9 cellular contexts compared by ENCODE assay signal in genomic region chr22:20438678-20439492, GRCh38. TPM values are rescaled to one million over a fixed set of nuclear protein-coding genes. Genes with fewer than 3 reads are reported as not detected.
A peak's percentile ranks its signal among the peaks of the same experiment; 100 is the strongest.
DNase-seq lines count a peak whose midpoint lies in the region; ATAC-seq, FAIRE-seq and TF ChIP-seq lines count a peak whose summit lies in the region.
"Had no signal": no experiment of that assay in that cellular context is flagged by ENCODE, and none has a peak within 500 bp of the region (broad histone marks: within the 10 kb centered on the region; RNA-seq: fewer than 3 reads in every experiment).

No MANE protein-coding gene starts in this region.

- no peaks in the 10 kb centered on the region for H3K9me3 ChIP-seq in A549
- H3K9me3 ChIP-seq in esophagus muscularis mucosa, result no peaks in the 10 kb centered on the region

- no peak for TF ChIP-seq RAD21 in A549 (conservative IDR thresholded peaks at IDR 0.05 in 1 of 2, IDR thresholded peaks at IDR 0.05 in 1 of 2)

- peaks cover 2 to 29% (median 22%) of the 10 kb centered on the region in 4 donors for H3K36me3 ChIP-seq in esophagus muscularis mucosa

- H3K36me3 Mint-ChIP-seq in natural killer cell, result no peaks in the 10 kb centered on the region

- H3K4me3 Mint-ChIP-seq in natural killer cell, result peak overlapping the region; percentile 58

- CTCF ChIA-PET in A549 (lab: Yijun Ruan, JAX), result interaction anchor here (1.0 kb wide), 1 partner anchor 34 kb away, joined by 3 read pairs; no protein-coding TSS in a partner anchor

- H3K4me1 ChIP-seq in A549 (no peaks in the 10 kb centered on the region), esophagus muscularis mucosa (peaks cover 31 to 54% (median 42%) of the 10 kb centered on the region in 4 donors)

- FAIRE-seq in A549 (lab: Jason Lieb, UNC), result no peak

- POLR2A ChIA-PET in A549 (lab: Yijun Ruan, JAX), result no interaction called here

- TF ChIP-seq EP300 in A549 (IDR thresholded peaks at IDR 0.05) (no peak), esophagus muscularis mucosa (IDR thresholded peaks at IDR 0.05) (no peak)

- peaks cover 11 to 33% of the 10 kb centered on the region in 2 donors for H3K4me1 Mint-ChIP-seq in natural killer cell

- DNase-seq in A549 (ENCODE audit: low read depth in 1 of 2, low spot score in 1 of 2) (peak in 1 of 2 experiments; percentile 17), HuH-7 (ENCODE audit: low spot score) (peak; percentile 85), esophagus muscularis mucosa (ENCODE audit: extremely low spot score) (no peak), natural killer cell (no peak), caudate nucleus (lab: John Stamatoyannopoulos, UW) (no peak), NCI-H1105 (lab: John Stamatoyannopoulos, UW) (no peak), germinal center (ENCODE audit: low spot score) (no peak), NCI-H2171 (lab: John Stamatoyannopoulos, UW) (no peak)
- DNase-seq: NCI-H1417 had no signal

- no peak overlapping the region for H3K27ac Mint-ChIP-seq in natural killer cell

- H3K9me3 Mint-ChIP-seq in natural killer cell, result no peaks in the 10 kb centered on the region

- H3K27ac ChIP-seq in A549, result no peak overlapping the region
- peak overlapping the region; percentile 73 to 89 (median 80) for H3K27ac ChIP-seq in esophagus muscularis mucosa (replicated peaks in 1 of 4)
- H3K27ac ChIP-seq in caudate nucleus (ENCODE audit: low read depth, low read length), result no peak overlapping the region

- TF ChIP-seq CTCF in A549 (IDR thresholded peaks at IDR 0.05) (no peak), esophagus muscularis mucosa (IDR thresholded peaks at IDR 0.05) (peak in 1 of 3 experiments; percentile 27), natural killer cell (IDR thresholded peaks at IDR 0.05) (no peak)

- intact Hi-C loops in esophagus muscularis mucosa (cut with DNase I) (loop anchor here (5.0 kb wide), 1 partner anchor 58 kb away; the partner anchor contains the start of gene KLHL22), natural killer cell (cut with micrococcal nuclease) (no loop called here)

- 70% methylated on average over 10 of the region's 13 CpGs for WGBS in A549 (ENCODE audit: missing lambda C conversion rate)
- 73% methylated on average over 10 of the region's 13 CpGs for WGBS in esophagus muscularis mucosa

- H3K4me2 ChIP-seq in A549, result no peak overlapping the region

- H3K27me3 ChIP-seq in esophagus muscularis mucosa, result peaks cover 0 to 15% (median 0%) of the 10 kb centered on the region in 4 donors

- peak; percentile 55 to 81; a peak in 3 of 6 replicates for ATAC-seq in A549
- no peak for ATAC-seq in natural killer cell

- peaks cover 28 to 34% of the 10 kb centered on the region in 2 donors for H3K27me3 Mint-ChIP-seq in natural killer cell (ENCODE audit: low read depth in 2 of 2)

- no peak for TF ChIP-seq POLR2A in A549 (IDR thresholded peaks at IDR 0.05; ENCODE audit: low read length)
- no peak for TF ChIP-seq POLR2A in esophagus muscularis mucosa (IDR thresholded peaks at IDR 0.05; ENCODE audit: low read depth)

- no peak overlapping the region for H3K4me3 ChIP-seq in A549
- peak overlapping the region; percentile 68 to 82 (median 72) for H3K4me3 ChIP-seq in esophagus muscularis mucosa

TF ChIP-seq in A549, 52 proteins besides CTCF, POLR2A, EP300 and RAD21:
- TF ChIP-seq CHD2 (IDR thresholded peaks at IDR 0.05; ENCODE audit: low read length, partially characterized antibody), result no peak
- no peak for TF ChIP-seq RARB (CRISPR knock-in tag; IDR thresholded peaks at IDR 0.05)
- TF ChIP-seq MAZ (IDR thresholded peaks at IDR 0.05; ENCODE audit: borderline replicate concordance, low read depth, low read length), result no peak
- TF ChIP-seq MYC (IDR thresholded peaks at IDR 0.05; ENCODE audit: borderline replicate concordance, low read length), result no peak
- no peak for TF ChIP-seq E2F6 (IDR thresholded peaks at IDR 0.05; ENCODE audit: borderline replicate concordance, low read depth)
- no peak for TF ChIP-seq BCL3 (IDR thresholded peaks at IDR 0.05)
- TF ChIP-seq FOXS1 (CRISPR knock-in tag; IDR thresholded peaks at IDR 0.05), result no peak
- no peak for TF ChIP-seq EHF (CRISPR knock-in tag; IDR thresholded peaks at IDR 0.05)
- no peak for TF ChIP-seq ZFP36 (IDR thresholded peaks at IDR 0.05; ENCODE audit: borderline replicate concordance, partially characterized antibody)
- no peak for TF ChIP-seq CBX8 (IDR thresholded peaks at IDR 0.05)
- TF ChIP-seq RNF2 (IDR thresholded peaks at IDR 0.05; ENCODE audit: borderline replicate concordance, low read depth), result no peak

RNA-seq across cellular contexts. Expression of gene SCARF2, which starts 1.3 kb away (rescaled TPM):
- polyA plus RNA-seq in A549 (2011; rRNA removed) (0.25 and 0.35 TPM in 2 replicates), A549 (2017; fragmentation: RNase III; extraction: RNeasy Plus Mini Kit Qiagen cat#74134 plus additional on column Dnase treatment) (0.47 to 0.66 TPM (median 0.59 TPM) in 3 replicates)
- 1.4 and 2.1 TPM in 2 replicates for polyA plus RNA-seq in A549 (2012; cell fraction: cytosol; rRNA removed)
- polyA plus RNA-seq in A549 (2012; cell fraction: nucleus; rRNA removed), result 4.4 and 7.9 TPM in 2 replicates
- 0.17 and 0.83 TPM in 2 replicates for polyA minus RNA-seq in A549 (2011; rRNA and poly(A)+ RNA removed)
- total RNA-seq in esophagus muscularis mucosa (10 to 100 TPM; 14.5 to 31.6 (median 22.2) TPM), natural killer cell (1 to 10 TPM; 1.8 to 3.5 (median 2.9) TPM)

RNA-seq across cellular contexts. Expression of gene ZNF74, which starts 44.9 kb away (rescaled TPM):
- polyA plus RNA-seq in A549 (2011; rRNA removed) (4.3 and 5.1 TPM in 2 replicates), A549 (2017; fragmentation: RNase III; extraction: RNeasy Plus Mini Kit Qiagen cat#74134 plus additional on column Dnase treatment) (5.8 to 7.4 TPM (median 5.9 TPM) in 3 replicates)
- 7.0 and 10.0 TPM in 2 replicates for polyA plus RNA-seq in A549 (2012; cell fraction: cytosol; rRNA removed)
- 10.5 and 20.3 TPM in 2 replicates for polyA plus RNA-seq in A549 (2012; cell fraction: nucleus; rRNA removed)
- 5.2 and 5.5 TPM in 2 replicates for polyA minus RNA-seq in A549 (2011; rRNA and poly(A)+ RNA removed)
- total RNA-seq in esophagus muscularis mucosa (10 to 100 TPM in 3 of 4 donors, 1 to 10 TPM in 1; 9.6 to 20.0 (median 15.0) TPM), natural killer cell (10 to 100 TPM in 2 of 3 donors, 1 to 10 TPM in 1; 7.7 to 18.2 (median 10.4) TPM)

RNA-seq across cellular contexts. Expression of gene KLHL22, which starts 56.7 kb away (rescaled TPM):
- polyA plus RNA-seq in A549 (2011; rRNA removed) (11.7 and 13.9 TPM in 2 replicates), A549 (2017; fragmentation: RNase III; extraction: RNeasy Plus Mini Kit Qiagen cat#74134 plus additional on column Dnase treatment) (10.5 to 12.1 TPM (median 11.7 TPM) in 3 replicates)
- 11.7 and 16.0 TPM in 2 replicates for polyA plus RNA-seq in A549 (2012; cell fraction: cytosol; rRNA removed)
- polyA plus RNA-seq in A549 (2012; cell fraction: nucleus; rRNA removed), result 30.3 and 36.6 TPM in 2 replicates
- polyA minus RNA-seq in A549 (2011; rRNA and poly(A)+ RNA removed), result 18.8 and 20.2 TPM in 2 replicates
- total RNA-seq in esophagus muscularis mucosa (10 to 100 TPM; 19.9 to 35.5 (median 27.3) TPM), natural killer cell (10 to 100 TPM; 26.5 to 53.0 (median 31.0) TPM)

Comparison
In these comparisons a context has a peak if more than half of its experiments do, and no peak if none do; other contexts are left out.
1. ATAC-seq: peak in A549 (2 of 2); none in natural killer cell (0 of 3).
2. H3K27ac ChIP-seq: peak in esophagus muscularis mucosa (4 of 4); none in A549 (0 of 2) and caudate nucleus (single experiment).